22 cellular contexts compared by ENCODE assay signal in genomic region chr2:31124904-31125303, GRCh38. TPM values are rescaled to one million over a fixed set of nuclear protein-coding genes. Genes with fewer than 3 reads are reported as not detected.
"Had no signal": no experiment of that assay in that cellular context is flagged by ENCODE, and none has a peak within 500 bp of the region (broad histone marks: within the 10 kb centered on the region; RNA-seq: fewer than 3 reads in every experiment).

No MANE protein-coding gene starts in this region.

- DNase-seq: Kasumi-1, MM.1S, NCI-H1092 treated with DMSO at 0.1 percent for 48 hours, NCI-H1436, NCI-H187, NCI-H2029, NCI-H2081 treated with DMSO at 0.1 percent for 48 hours, NCI-H2171, NCI-H226, NCI-H446, NCI-H510A, NCI-H524 treated with DMSO at 0.1 percent for 48 hours, NCI-H69, NCI-H774, SHP77, SK-N-SH had no signal

- H3K4me3 ChIP-seq: K562 had no signal

- H3K27ac Mint-ChIP-seq: IgD-negative memory B cell had no signal

- H3K27ac ChIP-seq: HL-60, KMS-11, RWPE1 had no signal

- H3K4me2 ChIP-seq: KMS-11, SK-N-SH had no signal

- H3K9me3 ChIP-seq: SK-N-SH had no signal

- H3K4me3 Mint-ChIP-seq: IgD-negative memory B cell had no signal

- H3K9ac ChIP-seq: KMS-11, SK-N-SH had no signal

- ATAC-seq: K562, Panc1 had no signal

- H3K4me1 Mint-ChIP-seq: IgD-negative memory B cell had no signal

- H3K9me3 Mint-ChIP-seq: IgD-negative memory B cell had no signal

- H3K27me3 Mint-ChIP-seq: IgD-negative memory B cell had no signal

RNA-seq across cellular contexts. Expression of gene GALNT14, which starts 13.3 kb away (rescaled TPM):
- total RNA-seq: K562 had no signal
